ENCODE assay signal across 2 cellular contexts in the genomic region with DNA sequence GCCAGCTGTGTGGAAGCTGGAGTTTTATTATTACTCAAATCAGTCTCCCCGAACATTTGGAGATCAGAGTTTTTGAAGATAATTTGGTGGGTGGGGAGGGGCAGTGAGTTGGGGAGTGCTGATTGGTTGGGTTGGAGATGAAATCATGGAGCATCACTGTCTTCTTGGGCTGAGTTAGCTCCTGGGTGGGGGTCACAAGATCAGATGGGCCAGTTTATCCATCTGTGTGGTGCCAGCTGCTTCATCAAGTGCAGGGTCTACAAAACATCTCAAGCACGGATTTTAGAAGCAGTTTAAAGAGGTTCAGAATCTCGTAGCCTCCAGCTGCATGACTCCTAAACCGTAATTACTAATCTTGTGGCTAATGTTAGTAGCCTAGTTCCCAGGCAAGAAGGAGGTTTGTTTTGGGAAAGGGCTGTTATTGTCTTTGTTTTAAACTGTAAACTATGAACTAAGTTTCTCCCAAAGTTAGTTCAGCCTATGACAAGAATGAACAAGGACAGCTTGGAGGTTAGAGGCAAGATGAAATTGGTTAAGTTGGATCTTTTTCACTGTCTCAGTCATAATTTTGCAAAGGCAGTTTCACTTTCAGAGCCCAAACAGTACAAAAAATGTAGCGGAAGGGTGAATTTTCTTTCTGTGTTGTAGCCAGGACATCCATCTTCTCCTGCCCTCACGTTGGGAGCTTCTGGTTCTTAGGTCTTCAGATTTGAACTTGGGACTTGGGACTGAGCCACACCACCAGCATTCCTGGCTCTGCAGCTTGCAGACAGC.
TF ChIP-seq lines count a peak whose summit lies in the region.

No MANE protein-coding gene starts in this region.

TF ChIP-seq in SK-N-SH, 30 proteins besides CTCF, POLR2A, EP300 and RAD21 (continued from another document):
- TF ChIP-seq, protein P1, sequence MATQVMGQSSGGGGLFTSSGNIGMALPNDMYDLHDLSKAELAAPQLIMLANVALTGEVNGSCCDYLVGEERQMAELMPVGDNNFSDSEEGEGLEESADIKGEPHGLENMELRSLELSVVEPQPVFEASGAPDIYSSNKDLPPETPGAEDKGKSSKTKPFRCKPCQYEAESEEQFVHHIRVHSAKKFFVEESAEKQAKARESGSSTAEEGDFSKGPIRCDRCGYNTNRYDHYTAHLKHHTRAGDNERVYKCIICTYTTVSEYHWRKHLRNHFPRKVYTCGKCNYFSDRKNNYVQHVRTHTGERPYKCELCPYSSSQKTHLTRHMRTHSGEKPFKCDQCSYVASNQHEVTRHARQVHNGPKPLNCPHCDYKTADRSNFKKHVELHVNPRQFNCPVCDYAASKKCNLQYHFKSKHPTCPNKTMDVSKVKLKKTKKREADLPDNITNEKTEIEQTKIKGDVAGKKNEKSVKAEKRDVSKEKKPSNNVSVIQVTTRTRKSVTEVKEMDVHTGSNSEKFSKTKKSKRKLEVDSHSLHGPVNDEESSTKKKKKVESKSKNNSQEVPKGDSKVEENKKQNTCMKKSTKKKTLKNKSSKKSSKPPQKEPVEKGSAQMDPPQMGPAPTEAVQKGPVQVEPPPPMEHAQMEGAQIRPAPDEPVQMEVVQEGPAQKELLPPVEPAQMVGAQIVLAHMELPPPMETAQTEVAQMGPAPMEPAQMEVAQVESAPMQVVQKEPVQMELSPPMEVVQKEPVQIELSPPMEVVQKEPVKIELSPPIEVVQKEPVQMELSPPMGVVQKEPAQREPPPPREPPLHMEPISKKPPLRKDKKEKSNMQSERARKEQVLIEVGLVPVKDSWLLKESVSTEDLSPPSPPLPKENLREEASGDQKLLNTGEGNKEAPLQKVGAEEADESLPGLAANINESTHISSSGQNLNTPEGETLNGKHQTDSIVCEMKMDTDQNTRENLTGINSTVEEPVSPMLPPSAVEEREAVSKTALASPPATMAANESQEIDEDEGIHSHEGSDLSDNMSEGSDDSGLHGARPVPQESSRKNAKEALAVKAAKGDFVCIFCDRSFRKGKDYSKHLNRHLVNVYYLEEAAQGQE (IDR thresholded peaks at IDR 0.05; ENCODE audit: low read depth, low read length) = no peak
- no peak for TF ChIP-seq GABPA (IDR thresholded peaks at IDR 0.05; ENCODE audit: low read depth)

TF ChIP-seq in SK-N-SH treated with all-trans-retinoic acid at 6 μM for 48 hours, 23 proteins besides CTCF, POLR2A, EP300 and RAD21 (continued from another document):
- TF ChIP-seq TSHZ2 (CRISPR knock-in tag; IDR thresholded peaks at IDR 0.05) = no peak
- TF ChIP-seq TOX (CRISPR knock-in tag; IDR thresholded peaks at IDR 0.05; ENCODE audit: borderline replicate concordance) = no peak
- TF ChIP-seq ISL1 (CRISPR knock-in tag; IDR thresholded peaks at IDR 0.05) = no peak
